In the genomic region with DNA sequence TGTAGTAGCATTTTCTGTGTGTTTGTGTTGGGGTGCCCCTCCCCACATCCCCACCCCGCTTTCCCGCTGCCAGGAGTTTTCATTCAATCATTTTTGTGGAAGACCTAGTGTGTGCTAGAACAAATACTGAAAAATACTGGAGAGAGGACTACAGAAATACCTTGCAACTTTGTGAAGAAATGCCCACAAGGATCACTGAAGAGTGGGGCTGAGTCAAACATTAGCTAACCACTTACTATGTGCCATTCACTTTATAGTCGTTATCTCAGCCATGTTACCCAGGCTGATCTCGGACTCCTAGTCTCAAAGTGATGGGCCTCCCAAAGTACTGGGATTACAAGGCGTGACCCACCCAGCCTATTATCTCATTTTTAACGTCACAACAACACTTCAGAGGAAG, we compare ENCODE assay signal across 8 cellular contexts. TPM values are rescaled to one million over a fixed set of nuclear protein-coding genes. Genes with fewer than 3 reads are reported as not detected.
DNase-seq lines count a peak whose midpoint lies in the region; ATAC-seq and TF ChIP-seq lines count a peak whose summit lies in the region.

No MANE protein-coding gene starts in this region.

- POLR2A ChIA-PET in activated naive CD8-positive, alpha-beta T cell treated with anti-CD3 and anti-CD28 coated beads, Interleukin-2, amount 10 ng/mL, durations not matched to agents 7 days and 5 days (lab: Charles Lee): interaction anchor here (0.6 to 5.4 kb wide), 9 partner anchors 10 to 184 kb away, joined by 3 to 55 read pairs (median 4); partner anchors contain the start of genes PRPH, RHEBL1, TUBA1A and TUBA1B

- DNase-seq in cardiac muscle cell (ENCODE audit: low read depth in 1 of 2, low spot score in 1 of 2): no peak
- no peak for DNase-seq in cardiac septum (ENCODE audit: low spot score)
- no peak for DNase-seq in activated naive CD8-positive, alpha-beta T cell treated with anti-CD3 and anti-CD28 coated beads, Interleukin-2, amount 10 ng/mL, durations not matched to agents 7 days and 5 days
- no peak for DNase-seq in stimulated activated CD4-positive, alpha-beta T cell treated with anti-CD3 and anti-CD28 coated beads, Interleukin-4, amount 100 ng/mL, for 1 hour
- DNase-seq in HUDEP-2 (lab: John Stamatoyannopoulos, UW; ENCODE audit: unreplicated experiment in 76 of 76): no peak

- no peak for TF ChIP-seq RAD21 in liver (IDR thresholded peaks at IDR 0.05)

- TF ChIP-seq CTCF in cardiac muscle cell (IDR thresholded peaks at IDR 0.05; ENCODE audit: low read depth, low read length): no peak
- no peak for TF ChIP-seq CTCF in liver (IDR thresholded peaks at IDR 0.05; ENCODE audit: low read depth, low read length, missing input control)

- peaks cover 1% of the 10 kb centered on the region for H3K36me3 Mint-ChIP-seq in activated naive CD8-positive, alpha-beta T cell treated with anti-CD3 and anti-CD28 coated beads, Interleukin-2, amount 10 ng/mL, durations not matched to agents 7 days and 5 days

- no peaks in the 10 kb centered on the region for H3K27me3 Mint-ChIP-seq in activated naive CD8-positive, alpha-beta T cell treated with anti-CD3 and anti-CD28 coated beads, Interleukin-2, amount 10 ng/mL, durations not matched to agents 7 days and 5 days

- peak overlapping the region; percentile 96 for H3K4me3 Mint-ChIP-seq in activated naive CD8-positive, alpha-beta T cell treated with anti-CD3 and anti-CD28 coated beads, Interleukin-2, amount 10 ng/mL, durations not matched to agents 7 days and 5 days

- ATAC-seq in activated naive CD8-positive, alpha-beta T cell treated with anti-CD3 and anti-CD28 coated beads, Interleukin-2, amount 10 ng/mL, durations not matched to agents 7 days and 5 days (ENCODE audit: low read depth): no peak
- no peak for ATAC-seq in GM18907 (IDR thresholded peaks at IDR 0.05; ENCODE audit: unreplicated experiment)

- no peaks in the 10 kb centered on the region for H3K9me3 ChIP-seq in cardiac muscle cell (ENCODE audit: low read depth)
- no peaks in the 10 kb centered on the region for H3K9me3 ChIP-seq in liver (ENCODE audit: control insufficient read depth in 4 of 4, low read length in 3 of 4)

- H3K27ac Mint-ChIP-seq in activated naive CD8-positive, alpha-beta T cell treated with anti-CD3 and anti-CD28 coated beads, Interleukin-2, amount 10 ng/mL, durations not matched to agents 7 days and 5 days: peak overlapping the region; percentile 94

- H3K9me3 Mint-ChIP-seq in activated naive CD8-positive, alpha-beta T cell treated with anti-CD3 and anti-CD28 coated beads, Interleukin-2, amount 10 ng/mL, durations not matched to agents 7 days and 5 days: no peaks in the 10 kb centered on the region

- no peaks in the 10 kb centered on the region for H3K36me3 ChIP-seq in cardiac muscle cell
- H3K36me3 ChIP-seq in liver (ENCODE audit: control insufficient read depth in 4 of 4, insufficient read depth in 3 of 4, low read depth in 1 of 4, low read length in 3 of 4): no peaks in the 10 kb centered on the region
- peaks cover 2% of the 10 kb centered on the region for H3K36me3 ChIP-seq in urinary bladder (ENCODE audit: insufficient read depth)

- intact Hi-C loops in cardiac septum (cut with DNase I): no loop called here

- peak overlapping the region; percentile 61 for H3K27ac ChIP-seq in cardiac muscle cell
- peak overlapping the region; percentile 95 to 96 for H3K27ac ChIP-seq in liver (ENCODE audit: low read depth in 1 of 2, low read length in 2 of 2)
- peak overlapping the region; percentile 44 for H3K27ac ChIP-seq in urinary bladder (ENCODE audit: low read depth)

- H3K4me1 ChIP-seq in cardiac muscle cell (ENCODE audit: low read depth): peaks cover 10% of the 10 kb centered on the region
- H3K4me1 ChIP-seq in liver (ENCODE audit: control insufficient read depth in 4 of 4, insufficient read depth in 4 of 4, low read length in 3 of 4): peaks cover 5 to 22% (median 14%) of the 10 kb centered on the region in 4 donors
- peaks cover 3% of the 10 kb centered on the region for H3K4me1 ChIP-seq in urinary bladder (ENCODE audit: insufficient read depth)

- peak overlapping the region; percentile 73 for H3K4me3 ChIP-seq in cardiac muscle cell
- peak overlapping the region in 1 of 3 donors; percentile 80 for H3K4me3 ChIP-seq in liver (ENCODE audit: low read depth in 1 of 3, low read length in 3 of 3)
- peak overlapping the region; percentile 1 for H3K4me3 ChIP-seq in urinary bladder (ENCODE audit: low read depth, low read length)

- no peaks in the 10 kb centered on the region for H3K27me3 ChIP-seq in cardiac muscle cell
- no peaks in the 10 kb centered on the region for H3K27me3 ChIP-seq in liver (ENCODE audit: control insufficient read depth in 4 of 4, insufficient read depth in 4 of 4, low read length in 3 of 4)

- peak overlapping the region in 1 of 2 donors; percentile 81 for H3K9ac ChIP-seq in liver (ENCODE audit: low read depth in 1 of 2, low read length in 2 of 2)

- 50% methylated on average over 6 of the region's 6 CpGs for WGBS in liver
- WGBS in urinary bladder: 45% methylated on average over 6 of the region's 6 CpGs

- peaks cover 23% of the 10 kb centered on the region for H3K4me1 Mint-ChIP-seq in activated naive CD8-positive, alpha-beta T cell treated with anti-CD3 and anti-CD28 coated beads, Interleukin-2, amount 10 ng/mL, durations not matched to agents 7 days and 5 days

TF ChIP-seq in liver, 16 proteins besides CTCF, POLR2A, EP300 and RAD21 (continues in another document):
- TF ChIP-seq MAX (IDR thresholded peaks at IDR 0.05) (no peak), EGR1 (IDR thresholded peaks at IDR 0.05; ENCODE audit: low read depth in 2 of 2) (no peak), TAF1 (conservative IDR thresholded peaks at IDR 0.05) (no peak), HNF4G (IDR thresholded peaks at IDR 0.05) (no peak), RXRA (IDR thresholded peaks at IDR 0.05) (no peak), GABPA (IDR thresholded peaks at IDR 0.05 in 1 of 2, conservative IDR thresholded peaks at IDR 0.05 in 1 of 2) (no peak), NR2F2 (IDR thresholded peaks at IDR 0.05) (no peak), FOXA1 (IDR thresholded peaks at IDR 0.05) (no peak)

RNA-seq across cellular contexts. Expression of gene LMBR1L, which starts 0.6 kb away (rescaled TPM):
- 29.8 and 51.3 TPM in 2 replicates for total RNA-seq in cardiac muscle cell
- polyA plus RNA-seq in cardiac muscle cell: 52.9 and 56.1 TPM in 2 replicates
- 33.3 TPM for total RNA-seq in cardiac septum
- 100 to 1,000 TPM; 111 to 112 TPM for total RNA-seq in activated naive CD8-positive, alpha-beta T cell treated with anti-CD3 and anti-CD28 coated beads, Interleukin-2, amount 10 ng/mL, durations not matched to agents 7 days and 5 days
- total RNA-seq in liver: 10 to 100 TPM; 13.0 to 23.7 TPM
- polyA plus RNA-seq in liver: 10 to 100 TPM in 1 of 2 donors, 1 to 10 TPM in 1; 9.3 to 10.5 TPM
- 52.4 TPM for total RNA-seq in urinary bladder
- 53.9 TPM for polyA plus RNA-seq in urinary bladder

RNA-seq across cellular contexts. Expression of gene DHH, which starts 16.6 kb away (rescaled TPM):
- total RNA-seq in cardiac muscle cell (0.36 TPM in 1 of 2 replicates, not detected in the other), cardiac septum (1.6 TPM), liver (under 1 TPM; 0.08 to 0.09 TPM), urinary bladder (2.3 TPM)
- polyA plus RNA-seq in cardiac muscle cell (not detected in 2 replicates), liver (under 1 TPM in 1 of 2 donors, not detected in 1; 0.09 TPM), urinary bladder (2.7 TPM)
- under 1 TPM; 0.11 to 0.25 TPM for total RNA-seq in activated naive CD8-positive, alpha-beta T cell treated with anti-CD3 and anti-CD28 coated beads, Interleukin-2, amount 10 ng/mL, durations not matched to agents 7 days and 5 days

RNA-seq across cellular contexts. Expression of gene TUBA1B, which starts 20.0 kb away (rescaled TPM):
- 1,511 and 2,134 TPM in 2 replicates for total RNA-seq in cardiac muscle cell
- 1,582 and 2,216 TPM in 2 replicates for polyA plus RNA-seq in cardiac muscle cell
- total RNA-seq in cardiac septum: 377 TPM
- total RNA-seq in activated naive CD8-positive, alpha-beta T cell treated with anti-CD3 and anti-CD28 coated beads, Interleukin-2, amount 10 ng/mL, durations not matched to agents 7 days and 5 days: 1,000 to 10,000 TPM; 1,302 to 1,389 TPM
- total RNA-seq in liver: 1,000 to 10,000 TPM in 1 of 2 donors, 100 to 1,000 TPM in 1; 161 to 1,268 TPM
- polyA plus RNA-seq in liver: 100 to 1,000 TPM; 125 to 325 TPM
- total RNA-seq in urinary bladder: 941 TPM
- 999 TPM for polyA plus RNA-seq in urinary bladder

RNA-seq across cellular contexts. Expression of gene RHEBL1, which starts 41.4 kb away (rescaled TPM):
- total RNA-seq in cardiac muscle cell (0.42 and 1.1 TPM in 2 replicates), cardiac septum (0.38 TPM), liver (1 to 10 TPM in 1 of 2 donors, not detected in 1; 1.2 TPM), urinary bladder (not detected)
- polyA plus RNA-seq in cardiac muscle cell (0.94 and 1.0 TPM in 2 replicates), liver (under 1 TPM; 0.29 to 0.36 TPM), urinary bladder (0.68 TPM)
- total RNA-seq in activated naive CD8-positive, alpha-beta T cell treated with anti-CD3 and anti-CD28 coated beads, Interleukin-2, amount 10 ng/mL, durations not matched to agents 7 days and 5 days: 1 to 10 TPM; 8.0 to 9.7 TPM

RNA-seq across cellular contexts. Expression of gene KMT2D, which starts 50.6 kb away (rescaled TPM):
- 28.8 and 41.3 TPM in 2 replicates for total RNA-seq in cardiac muscle cell
- 31.0 and 41.3 TPM in 2 replicates for polyA plus RNA-seq in cardiac muscle cell
- total RNA-seq in cardiac septum: 63.8 TPM
- total RNA-seq in activated naive CD8-positive, alpha-beta T cell treated with anti-CD3 and anti-CD28 coated beads, Interleukin-2, amount 10 ng/mL, durations not matched to agents 7 days and 5 days: 100 to 1,000 TPM; 123 to 129 TPM
- total RNA-seq in liver: 10 to 100 TPM; 39.6 to 53.8 TPM
- polyA plus RNA-seq in liver: 10 to 100 TPM in 1 of 2 donors, 1 to 10 TPM in 1; 4.5 to 10.3 TPM
- 30.5 TPM for total RNA-seq in urinary bladder
- polyA plus RNA-seq in urinary bladder: 22.0 TPM

Comparison
In these comparisons a context has a peak if more than half of its experiments do, and no peak if none do; other contexts are left out.
1. H3K27ac ChIP-seq: peak in every context shown above with its lines; median percentile 96 in liver; 61 in cardiac muscle cell; 44 in urinary bladder.